21 cellular contexts compared by ENCODE assay signal in genomic region chr7:158348446-158348845, GRCh38.
DNase-seq lines count a peak whose midpoint lies in the region; ATAC-seq, FAIRE-seq and TF ChIP-seq lines count a peak whose summit lies in the region.
"Had no signal": no experiment of that assay in that cellular context is flagged by ENCODE, and none has a peak within 500 bp of the region (broad histone marks: within the 10 kb centered on the region; RNA-seq: fewer than 3 reads in every experiment).

No MANE protein-coding gene starts in this region.

- WGBS in endodermal cell (ENCODE audit: insufficient coverage in 1 of 2, insufficient read length in 1 of 2), 2 experiments: 30 to 33% methylated on average over 2 to 3 of the region's 3 CpGs

- H3K4me1 Mint-ChIP-seq in endodermal cell (peaks cover 5% of the 10 kb centered on the region), osteocyte (ENCODE audit: unreplicated experiment) (no peaks in the 10 kb centered on the region)
- H3K4me1 Mint-ChIP-seq: CD4-positive, CD25-positive, alpha-beta regulatory T cell; CD8-positive, alpha-beta memory T cell had no signal

- H3K36me3 ChIP-seq in HEK293 (ENCODE audit: control insufficient read depth in 2 of 2, insufficient read depth in 1 of 2, low read length in 2 of 2) (no peaks in the 10 kb centered on the region), bronchial epithelial cell (ENCODE audit: control insufficient read depth, insufficient read depth, low read length) (no peaks in the 10 kb centered on the region), endodermal cell (ENCODE audit: control insufficient read depth, insufficient read depth, low read length) (no peaks in the 10 kb centered on the region)
- H3K36me3 ChIP-seq: BE2C, HAP-1 had no signal

- no peaks in the 10 kb centered on the region for H3K27me3 ChIP-seq in bronchial epithelial cell (ENCODE audit: control insufficient read depth, insufficient read depth, low read length)
- H3K27me3 ChIP-seq in endodermal cell (ENCODE audit: control insufficient read depth, insufficient read depth, low read length, poor library complexity, severe bottlenecking): no peaks in the 10 kb centered on the region
- H3K27me3 ChIP-seq: BE2C had no signal

- H3K4me3 ChIP-seq in HEK293 (ENCODE audit: low read depth, low read length) (no peak overlapping the region), bronchial epithelial cell (ENCODE audit: low read depth, low read length) (no peak overlapping the region), endodermal cell (ENCODE audit: low read length) (no peak overlapping the region)
- H3K4me3 ChIP-seq: GM12878, HAP-1 had no signal

- H3K4me3 Mint-ChIP-seq in endodermal cell (no peak overlapping the region), osteocyte (ENCODE audit: unreplicated experiment) (no peak overlapping the region)
- H3K4me3 Mint-ChIP-seq: CD4-positive, CD25-positive, alpha-beta regulatory T cell had no signal

- H3K36me3 Mint-ChIP-seq in endodermal cell (ENCODE audit: low read depth) (no peaks in the 10 kb centered on the region), osteocyte (ENCODE audit: unreplicated experiment) (no peaks in the 10 kb centered on the region)
- H3K36me3 Mint-ChIP-seq: CD4-positive, CD25-positive, alpha-beta regulatory T cell; CD8-positive, alpha-beta memory T cell had no signal

- H3K27ac ChIP-seq in HEK293 (ENCODE audit: extremely low read depth, low read depth, low read length): no peak overlapping the region
- H3K27ac ChIP-seq in endodermal cell (ENCODE audit: low read depth, low read length): no peak overlapping the region

- DNase-seq in bronchial epithelial cell (ENCODE audit: low read depth) (no peak), endodermal cell (peak; percentile 20), osteocyte (ENCODE audit: extremely low spot score, unreplicated experiment) (peak; percentile 36), sciatic nerve (ENCODE audit: low spot score) (no peak)
- DNase-seq: ACHN; BE2C; C1 segment of cervical spinal cord; CD4-positive, CD25-positive, alpha-beta regulatory T cell; CD8-positive, alpha-beta memory T cell; COR-L47; DMS 273 treated with DMSO at 0.1 percent for 48 hours; DMS53; DND-41; EL; GOT3 had no signal

- POLR2A ChIA-PET in HEK293 (lab: Yijun Ruan, JAX): no interaction called here

- CTCF ChIA-PET in HEK293 (lab: Yijun Ruan, JAX): no interaction called here

- no peaks in the 10 kb centered on the region for H3K4me1 ChIP-seq in HEK293 (ENCODE audit: control insufficient read depth, insufficient read depth, low read length)
- no peaks in the 10 kb centered on the region for H3K4me1 ChIP-seq in endodermal cell (ENCODE audit: control insufficient read depth, insufficient read depth, low read length)
- H3K4me1 ChIP-seq: BE2C, HAP-1 had no signal

- peaks cover 32% of the 10 kb centered on the region for H3K27me3 Mint-ChIP-seq in endodermal cell (ENCODE audit: insufficient read depth)
- no peaks in the 10 kb centered on the region for H3K27me3 Mint-ChIP-seq in osteocyte (ENCODE audit: unreplicated experiment)
- H3K27me3 Mint-ChIP-seq: CD4-positive, CD25-positive, alpha-beta regulatory T cell had no signal

- no peak overlapping the region for H3K9ac ChIP-seq in endodermal cell (ENCODE audit: extremely low read depth, low read length, poor library complexity, severe bottlenecking)

- intact Hi-C loops in sciatic nerve (cut with DNase I): no loop called here

- peaks cover 5% of the 10 kb centered on the region for H3K9me3 Mint-ChIP-seq in endodermal cell
- H3K9me3 Mint-ChIP-seq in osteocyte (ENCODE audit: unreplicated experiment): peaks cover 13% of the 10 kb centered on the region

- H3K9me3 ChIP-seq in HEK293 (ENCODE audit: control insufficient read depth, insufficient read depth, low read depth, low read length) (no peaks in the 10 kb centered on the region), endodermal cell (ENCODE audit: control insufficient read depth, low read length) (peaks cover 74% of the 10 kb centered on the region)
- H3K9me3 ChIP-seq: BE2C, HAP-1 had no signal

- TF ChIP-seq CTCF in HEK293 (tag by site-specific recombination; IDR thresholded peaks at IDR 0.05) (no peak), bronchial epithelial cell (IDR thresholded peaks at IDR 0.05; ENCODE audit: insufficient read depth, low read length, severe bottlenecking) (no peak), endodermal cell (conservative IDR thresholded peaks at IDR 0.05) (no peak), osteocyte (IDR thresholded peaks at IDR 0.05) (no peak)

- ATAC-seq in GM18511 (IDR thresholded peaks at IDR 0.05; ENCODE audit: unreplicated experiment) (no peak), sciatic nerve (no peak), esophagus mucosa (no peak)
- ATAC-seq: GM12878 had no signal

- H3K27ac Mint-ChIP-seq in endodermal cell (no peak overlapping the region), osteocyte (ENCODE audit: unreplicated experiment) (no peak overlapping the region)
- H3K27ac Mint-ChIP-seq: CD4-positive, CD25-positive, alpha-beta regulatory T cell; CD8-positive, alpha-beta memory T cell had no signal

- peak; percentile 7 for FAIRE-seq in bronchial epithelial cell (lab: Jason Lieb, UNC)
- FAIRE-seq: A204.1, GM12878 had no signal

TF ChIP-seq in HEK293, 187 proteins besides CTCF, POLR2A, EP300 and RAD21:
- TF ChIP-seq ZNF146 (tag by site-specific recombination; IDR thresholded peaks at IDR 0.05) (no peak), ZNF837 (tag by site-specific recombination; IDR thresholded peaks at IDR 0.05) (no peak), GLIS1 (tag by site-specific recombination; IDR thresholded peaks at IDR 0.05) (peak; percentile 38; the same call in 1 of the 2 replicates), ZNF23 (tag by site-specific recombination; IDR thresholded peaks at IDR 0.05; ENCODE audit: borderline replicate concordance) (no peak)
TF ChIP-seq in HEK293: peak in this region for 1.

Comparison
In these comparisons a context has a peak if more than half of its experiments do, and no peak if none do; other contexts are left out.
1. DNase-seq: peak in endodermal cell (single experiment) and osteocyte (single experiment); none in bronchial epithelial cell (single experiment) and sciatic nerve (single experiment).